In genomic region chr1:155000725-155001437, GRCh38 we compare ENCODE assay signal across 1 cellular context.
TF ChIP-seq lines count a peak whose summit lies in the region.

No MANE protein-coding gene starts in this region.

TF ChIP-seq in HepG2, 621 proteins besides CTCF, POLR2A, EP300 and RAD21 (continued from another document and continues in another):
- TF ChIP-seq USF2 (IDR thresholded peaks at IDR 0.05; ENCODE audit: low read depth, low read length) (no peak), USF2 (CRISPR knock-in tag; IDR thresholded peaks at IDR 0.05; ENCODE audit: borderline replicate concordance) (no peak), ISX (CRISPR knock-in tag; conservative IDR thresholded peaks at IDR 0.05) (peak; percentile 37; the same call in 1 of the 2 replicates), EED (CRISPR knock-in tag; IDR thresholded peaks at IDR 0.05) (peak; percentile 14; the same call in 1 of the 2 replicates), KDM3A (CRISPR knock-in tag; IDR thresholded peaks at IDR 0.05; ENCODE audit: low read depth) (peak; percentile 70; the same call in 1 of the 2 replicates), SP1 (IDR thresholded peaks at IDR 0.05) (no peak), SP1 (CRISPR knock-in tag; IDR thresholded peaks at IDR 0.05) (peak; percentile 76; the same call in 1 of the 2 replicates), EZH2 (conservative IDR thresholded peaks at IDR 0.05; ENCODE audit: low read depth, low read length) (no peak), AHR (CRISPR knock-in tag; IDR thresholded peaks at IDR 0.05) (0 out of 2 replicates have a peak, but pooled peaks have one; percentile 49), ZNF101 (CRISPR knock-in tag; IDR thresholded peaks at IDR 0.05; ENCODE audit: borderline replicate concordance, low read depth) (no peak), ZFP36L1 (CRISPR knock-in tag; IDR thresholded peaks at IDR 0.05) (0 out of 2 replicates have a peak, but pooled peaks have one; percentile 8), ZNF10 (CRISPR knock-in tag; IDR thresholded peaks at IDR 0.05; ENCODE audit: borderline replicate concordance, low read depth) (no peak), CHD4 (IDR thresholded peaks at IDR 0.05; ENCODE audit: borderline replicate concordance, low read length) (0 out of 2 replicates have a peak, but pooled peaks have one; percentile 18), SMC3 (IDR thresholded peaks at IDR 0.05; ENCODE audit: low read length) (no peak), ZNF441 (CRISPR knock-in tag; IDR thresholded peaks at IDR 0.05; ENCODE audit: borderline replicate concordance) (peak; percentile 37; the same call in 1 of the 2 replicates), ASH2L (IDR thresholded peaks at IDR 0.05; ENCODE audit: insufficient read length, low read depth, low read length) (peak; percentile 90), CCAR2 (optimal IDR thresholded peaks at IDR 0.05; ENCODE audit: low read depth, low read length) (peak; percentile 94), ATF4 (CRISPR knock-in tag; IDR thresholded peaks at IDR 0.05) (peak in 1 of 2 experiments; percentile 36; a peak in 2 of 4 replicates), ZHX1 (CRISPR knock-in tag; IDR thresholded peaks at IDR 0.05; ENCODE audit: low read depth) (no peak; the same call in 1 of the 2 replicates), ZNF687 (CRISPR knock-in tag; IDR thresholded peaks at IDR 0.05) (peak; percentile 81), ZNF768 (CRISPR knock-in tag; IDR thresholded peaks at IDR 0.05) (0 out of 2 replicates have a peak, but pooled peaks have one; percentile 11), HOMEZ (CRISPR knock-in tag; IDR thresholded peaks at IDR 0.05; ENCODE audit: low read depth) (0 out of 2 replicates have a peak, but pooled peaks have one; percentile 34), PAXIP1 (CRISPR knock-in tag; conservative IDR thresholded peaks at IDR 0.05) (peak; percentile 93), ZNF724P (CRISPR knock-in tag; IDR thresholded peaks at IDR 0.05; ENCODE audit: borderline replicate concordance) (peak; percentile 82; the same call in 1 of the 2 replicates), CREB1 (IDR thresholded peaks at IDR 0.05) (peak; percentile 49), CREB1 (CRISPR knock-in tag; IDR thresholded peaks at IDR 0.05) (peak; percentile 48; the same call in 1 of the 2 replicates), SMARCE1 (IDR thresholded peaks at IDR 0.05; ENCODE audit: borderline replicate concordance) (no peak), KDM2A (CRISPR knock-in tag; IDR thresholded peaks at IDR 0.05; ENCODE audit: borderline replicate concordance, low read depth) (peak; percentile 85), ZNF788 (CRISPR knock-in tag; IDR thresholded peaks at IDR 0.05; ENCODE audit: borderline replicate concordance) (peak; percentile 73), XRCC5 (optimal IDR thresholded peaks at IDR 0.05; ENCODE audit: low read length) (peak; percentile 95), CHCHD3 (CRISPR knock-in tag; IDR thresholded peaks at IDR 0.05) (0 out of 2 replicates have a peak, but pooled peaks have one; percentile 73), PCBP1 (IDR thresholded peaks at IDR 0.05; ENCODE audit: borderline replicate concordance, low read depth, low read length) (peak; percentile 95), ZNF30 (CRISPR knock-in tag; IDR thresholded peaks at IDR 0.05) (no peak), YEATS4 (CRISPR knock-in tag; IDR thresholded peaks at IDR 0.05; ENCODE audit: borderline replicate concordance) (peak; percentile 69; the same call in 1 of the 2 replicates), NFIB (CRISPR knock-in tag; IDR thresholded peaks at IDR 0.05; ENCODE audit: borderline replicate concordance) (no peak), GLI4 (CRISPR knock-in tag; IDR thresholded peaks at IDR 0.05; ENCODE audit: borderline replicate concordance) (no peak), HMGXB3 (CRISPR knock-in tag; IDR thresholded peaks at IDR 0.05; ENCODE audit: borderline replicate concordance) (no peak; the same call in 1 of the 2 replicates)
